Comparison of ENCODE assay signal across 8 cellular contexts in genomic region chr16:381788-382717, GRCh38. TPM values are rescaled to one million over a fixed set of nuclear protein-coding genes. Genes with fewer than 3 reads are reported as not detected.
DNase-seq lines count a peak whose midpoint lies in the region; ATAC-seq, FAIRE-seq and TF ChIP-seq lines count a peak whose summit lies in the region.

PGAP6 (minus strand) TSS chr16:381978; CDS start chr16:381821, 157 bp downstream.

- H3K36me3 ChIP-seq in CD4-positive, CD25-positive, alpha-beta regulatory T cell (ENCODE audit: control insufficient read depth, insufficient read depth, low read length): no peaks in the 10 kb centered on the region
- peaks cover 0 to 1% of the 10 kb centered on the region in 2 experiments for H3K36me3 ChIP-seq in keratinocyte (ENCODE audit: control insufficient read depth in 2 of 2, extremely low read depth in 1 of 2, insufficient read depth in 2 of 2, low read length in 2 of 2)
- peaks cover 0 to 9% (median 7%) of the 10 kb centered on the region in 6 donors for H3K36me3 ChIP-seq in spleen

- H3K9ac ChIP-seq in keratinocyte (ENCODE audit: control insufficient read depth, extremely low read depth, insufficient read depth, low read length): peak within 1 kb of the TSS; percentile 76

- TF ChIP-seq CTCF in WI38 (IDR thresholded peaks at IDR 0.05; ENCODE audit: low read depth, low read length) (no peak), cardiac fibroblast (IDR thresholded peaks at IDR 0.05; ENCODE audit: low read depth, low read length) (no peak), keratinocyte (optimal IDR thresholded peaks at IDR 0.05 in 1 of 3, IDR thresholded peaks at IDR 0.05 in 1 of 3, conservative IDR thresholded peaks at IDR 0.05 in 1 of 3; ENCODE audit: extremely low read depth in 1 of 3, insufficient read depth in 2 of 3, low read length in 3 of 3) (no peak), spleen (IDR thresholded peaks at IDR 0.05 in 8 of 11, conservative IDR thresholded peaks at IDR 0.05 in 3 of 11) (no peak)

- no peaks in the 10 kb centered on the region for H3K27me3 Mint-ChIP-seq in CD4-positive, CD25-positive, alpha-beta regulatory T cell

- no peaks in the 10 kb centered on the region for H4K20me1 ChIP-seq in keratinocyte (ENCODE audit: control insufficient read depth, extremely low read depth, insufficient read depth, low read length)

- H3K4me1 ChIP-seq in CD4-positive, CD25-positive, alpha-beta regulatory T cell (ENCODE audit: control insufficient read depth, insufficient read depth, low read length, poor library complexity, severe bottlenecking): peaks cover 38% of the 10 kb centered on the region
- H3K4me1 ChIP-seq in keratinocyte (ENCODE audit: control insufficient read depth, extremely low read depth, insufficient read depth, low read length) (peaks cover 16% of the 10 kb centered on the region), spleen (peaks cover 17 to 68% (median 49%) of the 10 kb centered on the region in 6 donors)

- dilution Hi-C loops in keratinocyte (cut with MboI; ENCODE audit: extremely low pct_ligation_motif_present, low sequenced_read_pairs): no loop called here

- peak within 1 kb of the TSS; percentile 88 for H3K4me2 ChIP-seq in keratinocyte (ENCODE audit: control insufficient read depth, extremely low read depth, insufficient read depth, low read depth, low read length)

- no peak for FAIRE-seq in keratinocyte (lab: Jason Lieb, UNC)

- H3K4me3 ChIP-seq in CD4-positive, CD25-positive, alpha-beta regulatory T cell (ENCODE audit: low read depth, low read length): peak within 1 kb of the TSS; percentile 67
- H3K4me3 ChIP-seq in WI38 (ENCODE audit: low read depth, low read length) (peak within 1 kb of the TSS; percentile 81), cardiac fibroblast (replicated peaks in 1 of 2; ENCODE audit: low read depth in 2 of 2, low read length in 2 of 2) (peak within 1 kb of the TSS; percentile 78 to 80), keratinocyte (ENCODE audit: control insufficient read depth in 2 of 3, extremely low read depth in 1 of 3, insufficient read depth in 2 of 3, low read depth in 1 of 3, low read length in 3 of 3) (peak within 1 kb of the TSS; percentile 73 to 82 (median 81)), spleen (peak within 1 kb of the TSS; percentile 86 to 100 (median 96))

- no peak for TF ChIP-seq POLR2A in spleen (IDR thresholded peaks at IDR 0.05)

- no peaks in the 10 kb centered on the region for H3K9me3 Mint-ChIP-seq in CD4-positive, CD25-positive, alpha-beta regulatory T cell

- no peaks in the 10 kb centered on the region for H3K36me3 Mint-ChIP-seq in CD4-positive, CD25-positive, alpha-beta regulatory T cell

- H3K79me2 ChIP-seq in keratinocyte (ENCODE audit: control insufficient read depth, insufficient read depth, low read length): peaks cover 9% of the 10 kb centered on the region

- ATAC-seq in CD4-positive, CD25-positive, alpha-beta regulatory T cell (ENCODE audit: low read depth in 2 of 2): peak; percentile 65 to 67
- ATAC-seq in GM19455 (IDR thresholded peaks at IDR 0.05; ENCODE audit: unreplicated experiment) (peak; percentile 53), GM18861 (IDR thresholded peaks at IDR 0.05; ENCODE audit: unreplicated experiment) (no peak)

- DNase-seq in CD4-positive, CD25-positive, alpha-beta regulatory T cell: peak; percentile 55 to 73 (median 63)
- peak; percentile 39 for DNase-seq in KG1 (lab: John Stamatoyannopoulos, UW)
- DNase-seq in cardiac fibroblast (ENCODE audit: low read depth in 2 of 2): peak; percentile 25 to 67
- no peak for DNase-seq in keratinocyte (ENCODE audit: low read depth, low spot score)
- peak; percentile 93 for DNase-seq in spleen

- no peaks in the 10 kb centered on the region for H3K27me3 ChIP-seq in CD4-positive, CD25-positive, alpha-beta regulatory T cell (ENCODE audit: control insufficient read depth, insufficient read depth, low read length)
- H3K27me3 ChIP-seq in keratinocyte (ENCODE audit: control insufficient read depth, extremely low read depth, insufficient read depth, low read length): no peaks in the 10 kb centered on the region
- H3K27me3 ChIP-seq in spleen (replicated peaks in 1 of 7): no peaks in the 10 kb centered on the region

- WGBS in spleen, 5 donors: 0 to 1% (median 0%) methylated on average over 14 to 123 of the region's 123 CpGs

- no peaks in the 10 kb centered on the region for H3K9me1 ChIP-seq in keratinocyte (ENCODE audit: control insufficient read depth, extremely low read depth, insufficient read depth, low read length)

- peak within 1 kb of the TSS; percentile 60 for H2AFZ ChIP-seq in keratinocyte (ENCODE audit: control insufficient read depth, low read length)

- intact Hi-C loops in spleen (cut with DNase I; ENCODE audit: low total_unique reads): no loop called here

- H3K27ac Mint-ChIP-seq in CD4-positive, CD25-positive, alpha-beta regulatory T cell: peak within 1 kb of the TSS; percentile 77 to 93 (median 87)

- no peaks in the 10 kb centered on the region for H3K9me3 ChIP-seq in CD4-positive, CD25-positive, alpha-beta regulatory T cell (ENCODE audit: control insufficient read depth in 2 of 2, low read length in 2 of 2)
- H3K9me3 ChIP-seq in keratinocyte (ENCODE audit: control insufficient read depth, low read depth, low read length) (no peaks in the 10 kb centered on the region), spleen (no peaks in the 10 kb centered on the region)

- peaks cover 5 to 28% (median 5%) of the 10 kb centered on the region in 4 donors for H3K4me1 Mint-ChIP-seq in CD4-positive, CD25-positive, alpha-beta regulatory T cell

- peak within 1 kb of the TSS; percentile 91 to 97 (median 95) for H3K4me3 Mint-ChIP-seq in CD4-positive, CD25-positive, alpha-beta regulatory T cell

- H3K27ac ChIP-seq in CD4-positive, CD25-positive, alpha-beta regulatory T cell (ENCODE audit: insufficient read depth, low read length, poor library complexity, severe bottlenecking): peak within 1 kb of the TSS; percentile 60
- peak within 1 kb of the TSS; percentile 26 for H3K27ac ChIP-seq in keratinocyte (ENCODE audit: control insufficient read depth, insufficient read depth, low read length)
- H3K27ac ChIP-seq in spleen: peak within 1 kb of the TSS; percentile 59 to 92 (median 86)

RNA-seq across cellular contexts. Expression of gene PGAP6, which starts in this region (rescaled TPM):
- 71.4 TPM for total RNA-seq in CD4-positive, CD25-positive, alpha-beta regulatory T cell
- polyA plus RNA-seq in CD4-positive, CD25-positive, alpha-beta regulatory T cell: 10 to 100 TPM in 3 of 4 donors, 1 to 10 TPM in 1; 7.8 to 45.3 (median 32.2) TPM
- polyA plus RNA-seq in keratinocyte (25.5 to 47.7 TPM (median 46.7 TPM) in 3 replicates), spleen (10 to 100 TPM; 19.5 to 40.6 (median 32.2) TPM)
- polyA plus RNA-seq in keratinocyte (2011; ENCODE audit: low read depth): 11.1 TPM
- polyA plus RNA-seq in keratinocyte (2011; cell fraction: cytosol; rRNA removed): 31.2 and 69.0 TPM in 2 replicates
- 73.9 and 87.9 TPM in 2 replicates for polyA plus RNA-seq in keratinocyte (2011; cell fraction: nucleus; rRNA removed)
- polyA plus RNA-seq in keratinocyte (2012; ENCODE audit: low replicate concordance): 17.3 and 45.4 TPM in 2 replicates
- 59.0 to 184 TPM (median 84.8 TPM) in 3 replicates for polyA minus RNA-seq in keratinocyte
- 97.6 TPM for polyA minus RNA-seq in keratinocyte (2011; cell fraction: cytosol; rRNA and poly(A)+ RNA removed)
- 39.6 and 42.3 TPM in 2 replicates for polyA minus RNA-seq in keratinocyte (2011; cell fraction: nucleus; rRNA and poly(A)+ RNA removed)
- total RNA-seq in spleen: 10 to 100 TPM; 35.7 to 63.2 (median 51.0) TPM

Comparison
In these comparisons a context has a peak if more than half of its experiments do, and no peak if none do; other contexts are left out.
1. H3K27ac ChIP-seq: peak in every context shown above with its lines; median percentile 86 in spleen; 60 in CD4-positive, CD25-positive, alpha-beta regulatory T cell; 26 in keratinocyte.